24 cellular contexts compared by ENCODE assay signal in the genomic region with DNA sequence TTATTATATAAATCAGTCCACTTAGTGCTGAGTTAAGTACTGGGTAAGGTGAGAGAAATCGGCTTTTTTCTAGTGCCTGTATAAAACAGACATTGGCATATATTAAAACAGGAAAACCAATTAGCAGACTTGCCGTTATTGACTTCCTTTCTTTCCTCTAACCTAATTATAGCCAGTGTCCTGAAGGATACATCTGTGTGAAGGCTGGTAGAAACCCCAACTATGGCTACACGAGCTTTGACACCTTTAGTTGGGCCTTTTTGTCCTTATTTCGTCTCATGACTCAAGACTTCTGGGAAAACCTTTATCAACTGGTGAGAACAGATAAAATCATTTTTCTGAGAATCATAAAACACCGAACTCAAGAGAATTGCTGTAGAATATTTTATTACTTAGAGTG.
"Had no signal": no experiment of that assay in that cellular context is flagged by ENCODE, and none has a peak within 500 bp of the region (broad histone marks: within the 10 kb centered on the region; RNA-seq: fewer than 3 reads in every experiment).

No MANE protein-coding gene starts in this region.

- H3K4me3 ChIP-seq: MG63 had no signal

- H3K36me3 ChIP-seq: MG63 had no signal

- ATAC-seq: Panc1, T-cell had no signal

- DNase-seq: KBM-7, MG63, NCI-H1092, NCI-H1105 treated with DMSO at 0.1 percent for 48 hours, NCI-H1436, NCI-H187, NCI-H2029, NCI-H2081 treated with DMSO at 0.1 percent for 48 hours, NCI-H2171, NCI-H226, NCI-H446, NCI-H510A, NCI-H524 treated with DMSO at 0.1 percent for 48 hours, NCI-H69, NCI-H774, PC-3, SHP77, SK-N-SH, SW 1271, T-cell had no signal

- H3K27ac ChIP-seq: HL-60, RWPE1 had no signal

- FAIRE-seq: HTR-8/SVneo had no signal

- H3K4me2 ChIP-seq: SK-N-SH had no signal

- H3K9me3 ChIP-seq: MG63, SK-N-SH had no signal

- H3K9ac ChIP-seq: SK-N-SH had no signal
